In genomic region chr9:96619491-96620154, GRCh38 we compare ENCODE assay signal across 8 cellular contexts. TPM values are rescaled to one million over a fixed set of nuclear protein-coding genes. Genes with fewer than 3 reads are reported as not detected.
DNase-seq lines count a peak whose midpoint lies in the region; ATAC-seq and TF ChIP-seq lines count a peak whose summit lies in the region.

TSS of gene CDC14B (minus strand) at chr9:96619843. CDS start at chr9:96619378, 465 bp downstream.

- H3K9ac ChIP-seq in endodermal cell (ENCODE audit: extremely low read depth, low read length, poor library complexity, severe bottlenecking), result peak within 1 kb of the TSS; percentile 47

- WGBS in endodermal cell (ENCODE audit: insufficient coverage in 1 of 2, insufficient read length in 1 of 2), 2 experiments, result 0 to 1% methylated on average over 23 to 66 of the region's 66 CpGs

- H3K9me3 Mint-ChIP-seq in endodermal cell (no peaks in the 10 kb centered on the region), memory B cell (no peaks in the 10 kb centered on the region)

- H3K36me3 Mint-ChIP-seq in endodermal cell (ENCODE audit: low read depth) (no peaks in the 10 kb centered on the region), memory B cell (no peaks in the 10 kb centered on the region)

- ATAC-seq in HG03280 (IDR thresholded peaks at IDR 0.05; ENCODE audit: unreplicated experiment) (peak; percentile 58), memory B cell (ENCODE audit: low read depth) (peak; percentile 76), GM18861 (IDR thresholded peaks at IDR 0.05; ENCODE audit: unreplicated experiment) (no peak)

- no peaks in the 10 kb centered on the region for H3K36me3 ChIP-seq in endodermal cell (ENCODE audit: control insufficient read depth, insufficient read depth, low read length)

- H3K4me3 ChIP-seq in endodermal cell (ENCODE audit: low read length), result peak within 1 kb of the TSS; percentile 91

- H3K27me3 Mint-ChIP-seq in endodermal cell (ENCODE audit: insufficient read depth), result peaks cover 4% of the 10 kb centered on the region
- peaks cover 21% of the 10 kb centered on the region for H3K27me3 Mint-ChIP-seq in memory B cell

- H3K4me1 ChIP-seq in endodermal cell (ENCODE audit: control insufficient read depth, insufficient read depth, low read length), result peaks cover 8% of the 10 kb centered on the region

- H3K4me3 Mint-ChIP-seq in endodermal cell, result peak within 1 kb of the TSS; percentile 63
- peak within 1 kb of the TSS; percentile 75 for H3K4me3 Mint-ChIP-seq in memory B cell

- DNase-seq in DMS53 (lab: John Stamatoyannopoulos, UW), result peak; percentile 93
- DNase-seq in NCI-H774 (lab: John Stamatoyannopoulos, UW), result peak; percentile 91
- peak; percentile 75 for DNase-seq in activated CD8-positive, alpha-beta memory T cell treated with anti-CD3 and anti-CD28 coated beads, Interleukin-2, amount 50 U/mL, for 4 hours
- peak; percentile 96 for DNase-seq in endodermal cell
- DNase-seq in memory B cell (ENCODE audit: low spot score in 2 of 2), result peak; percentile 54 to 57
- DNase-seq in stimulated activated CD4-positive, alpha-beta T cell treated with anti-CD3 and anti-CD28 coated beads, TNF-alpha, amount 100 ng/mL, for 24 hours (ENCODE audit: low read depth in 3 of 3), result peak; percentile 60 to 78 (median 65)

- H3K27ac Mint-ChIP-seq in endodermal cell (peak within 1 kb of the TSS; percentile 92), memory B cell (no peak within 1 kb of the TSS)

- H3K27me3 ChIP-seq in endodermal cell (ENCODE audit: control insufficient read depth, insufficient read depth, low read length, poor library complexity, severe bottlenecking), result no peaks in the 10 kb centered on the region

- H3K4me1 Mint-ChIP-seq in endodermal cell (peaks cover 31% of the 10 kb centered on the region), memory B cell (peaks cover 4% of the 10 kb centered on the region)

- TF ChIP-seq CTCF in endodermal cell (conservative IDR thresholded peaks at IDR 0.05), result no peak

- H3K27ac ChIP-seq in endodermal cell (ENCODE audit: low read depth, low read length), result no peak within 1 kb of the TSS

- H3K9me3 ChIP-seq in endodermal cell (ENCODE audit: control insufficient read depth, low read length), result no peaks in the 10 kb centered on the region

RNA-seq across cellular contexts. Expression of gene CDC14B, which starts in this region (rescaled TPM):
- total RNA-seq in endodermal cell, result 10 to 100 TPM; 47.5 to 48.3 TPM
- polyA plus RNA-seq in endodermal cell (2013, experiment 1 of 2), result 16.4 TPM
- polyA plus RNA-seq in endodermal cell (2013, experiment 2 of 2), result 17.9 TPM
